Comparison of ENCODE assay signal across 9 cellular contexts in genomic region chr11:70205049-70205725, GRCh38. TPM values are rescaled to one million over a fixed set of nuclear protein-coding genes. Genes with fewer than 3 reads are reported as not detected.
A peak's percentile ranks its signal among the peaks of the same experiment; 100 is the strongest.
DNase-seq lines count a peak whose midpoint lies in the region; ATAC-seq, FAIRE-seq and TF ChIP-seq lines count a peak whose summit lies in the region.
"Had no signal": no experiment of that assay in that cellular context is flagged by ENCODE, and none has a peak within 500 bp of the region (broad histone marks: within the 10 kb centered on the region; RNA-seq: fewer than 3 reads in every experiment).

No MANE protein-coding gene starts in this region.

- no peak for DNase-seq in left ventricle myocardium inferior
- DNase-seq in left cardiac atrium, result no peak
- DNase-seq in amniotic epithelial cell (ENCODE audit: low read depth), result peak; percentile 34
- no peak for DNase-seq in kidney
- DNase-seq in AG20443 (ENCODE audit: low spot score), result no peak
- no peak for DNase-seq in DMS 273 (lab: John Stamatoyannopoulos, UW; ENCODE audit: unreplicated experiment)
- no peak for DNase-seq in G401 (ENCODE audit: low spot score)
- DNase-seq: DMS 273 treated with DMSO at 0.1 percent for 48 hours had no signal

- FAIRE-seq in kidney (lab: Jason Lieb, UNC), result no peak

- H3K4me1 ChIP-seq in left ventricle myocardium inferior (peaks cover 42% of the 10 kb centered on the region), kidney (ENCODE audit: control insufficient read depth in 1 of 2, insufficient read depth in 1 of 2, low read depth in 1 of 2, low read length in 2 of 2) (peaks cover 31 to 32% of the 10 kb centered on the region in 2 donors)

- no peak for ATAC-seq in left cardiac atrium
- no peak for ATAC-seq in HG03139 (IDR thresholded peaks at IDR 0.05; ENCODE audit: unreplicated experiment)

- H3K27me3 ChIP-seq in left ventricle myocardium inferior (ENCODE audit: low read depth), result no peaks in the 10 kb centered on the region

- peak overlapping the region in 1 of 2 donors; percentile 99 for H3K9ac ChIP-seq in kidney (ENCODE audit: low read length in 2 of 2)

- peaks cover 32% of the 10 kb centered on the region for H3K36me3 ChIP-seq in left ventricle myocardium inferior
- peaks cover 9 to 18% of the 10 kb centered on the region in 2 donors for H3K36me3 ChIP-seq in kidney (ENCODE audit: control insufficient read depth in 1 of 2, insufficient read depth in 2 of 2, low read length in 2 of 2)

- H3K27ac ChIP-seq in left ventricle myocardium inferior (replicated peaks), result peak overlapping the region; percentile 96
- H3K27ac ChIP-seq in kidney (ENCODE audit: low read depth in 2 of 2, low read length in 2 of 2), result peak overlapping the region; percentile 47 to 51

- in situ Hi-C loops in G401 (cut with HindIII; ENCODE audit: low sequenced_read_pairs), result no loop called here

- intact Hi-C loops in left ventricle myocardium inferior (cut with micrococcal nuclease) (no loop called here), left cardiac atrium (cut with DNase I) (no loop called here), kidney (cut with DNase I) (no loop called here)

- peak overlapping the region; percentile 100 for H3K4me3 ChIP-seq in left ventricle myocardium inferior
- peak overlapping the region; percentile 97 to 99 for H3K4me3 ChIP-seq in kidney (ENCODE audit: low read length in 2 of 2)

- TF ChIP-seq CTCF in left ventricle myocardium inferior (IDR thresholded peaks at IDR 0.05; ENCODE audit: borderline replicate concordance), result no peak
- TF ChIP-seq CTCF in kidney (IDR thresholded peaks at IDR 0.05; ENCODE audit: borderline replicate concordance, extremely low read depth, insufficient read depth), result no peak

- H3K9me3 ChIP-seq in left ventricle myocardium inferior (replicated peaks), result no peaks in the 10 kb centered on the region
- H3K9me3 ChIP-seq in kidney (ENCODE audit: control insufficient read depth in 1 of 2, low read length in 2 of 2), result no peaks in the 10 kb centered on the region

RNA-seq across cellular contexts. Expression of gene FADD, which starts 2.1 kb away (rescaled TPM):
- total RNA-seq in left ventricle myocardium inferior (10.7 TPM), left cardiac atrium (10 to 100 TPM; 11.1 to 11.3 TPM), kidney (31.5 TPM)
- 27.8 TPM for polyA plus RNA-seq in kidney (ENCODE audit: insufficient read depth, low read depth, low replicate concordance)
- 65.3 and 69.2 TPM in 2 replicates for total RNA-seq in G401 (2014; rRNA removed; shearing (Covaris generic))
